Comparison of ENCODE assay signal across 11 cellular contexts in the genomic region with DNA sequence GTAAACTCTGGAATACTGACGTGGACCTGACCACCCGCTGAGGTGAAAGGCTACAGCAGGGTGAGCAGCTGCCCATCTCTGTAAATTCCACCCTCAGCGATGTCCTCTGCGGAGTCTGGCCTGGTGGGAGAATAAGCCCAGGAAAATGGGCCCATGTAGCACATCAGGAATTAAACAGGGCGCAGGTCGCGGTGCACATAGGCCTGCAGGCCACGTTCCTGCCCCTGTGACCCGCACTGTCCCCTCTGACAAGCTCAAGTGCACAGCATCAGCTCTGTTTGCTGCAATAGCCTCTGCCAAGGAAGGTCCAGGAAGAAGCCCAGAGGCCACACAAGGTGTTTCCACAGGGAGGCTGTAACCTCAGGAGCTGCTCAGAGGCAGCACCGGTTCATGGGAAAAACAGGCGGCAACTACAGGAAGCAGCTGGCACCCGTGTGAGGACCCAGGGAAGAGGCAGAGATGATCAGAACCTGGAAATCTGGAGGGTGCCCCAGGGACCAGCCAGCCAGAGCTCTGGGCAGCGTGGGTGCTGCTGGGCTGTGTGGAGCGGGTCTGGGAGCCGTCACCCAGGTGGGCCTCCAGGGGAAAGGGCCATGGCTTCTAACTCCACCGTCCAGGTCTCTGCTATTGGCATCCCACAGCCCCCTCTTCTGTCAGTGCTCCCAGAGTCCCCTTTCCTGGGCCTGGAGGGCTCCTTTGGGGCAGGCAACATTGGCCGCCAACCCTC. TPM values are rescaled to one million over a fixed set of nuclear protein-coding genes. Genes with fewer than 3 reads are reported as not detected.
DNase-seq lines count a peak whose midpoint lies in the region; TF ChIP-seq lines count a peak whose summit lies in the region.
"Had no signal": no experiment of that assay in that cellular context is flagged by ENCODE, and none has a peak within 500 bp of the region (broad histone marks: within the 10 kb centered on the region; RNA-seq: fewer than 3 reads in every experiment).

No MANE protein-coding gene starts in this region.

- H3K4me3 ChIP-seq in A673 (ENCODE audit: low read depth, low read length, poor library complexity, severe bottlenecking), result no peak overlapping the region
- H3K4me3 ChIP-seq in Loucy (ENCODE audit: low read length, poor library complexity, severe bottlenecking), result peak overlapping the region; percentile 98
- H3K4me3 ChIP-seq in endodermal cell (ENCODE audit: low read length), result no peak overlapping the region
- no peak overlapping the region for H3K4me3 ChIP-seq in osteoblast (ENCODE audit: insufficient read depth, low read length)
- H3K4me3 ChIP-seq in MG63, result no peak overlapping the region

- no peak overlapping the region for H3K4me3 Mint-ChIP-seq in endodermal cell

- H3K79me2 ChIP-seq in Loucy (ENCODE audit: insufficient read depth, low read length) (peaks cover 49% of the 10 kb centered on the region), osteoblast (ENCODE audit: insufficient read depth, low read length) (peaks cover 19% of the 10 kb centered on the region)

- H3K9ac ChIP-seq in Loucy (ENCODE audit: low read depth, low read length, poor library complexity, severe bottlenecking), result peak overlapping the region; percentile 98
- no peak overlapping the region for H3K9ac ChIP-seq in endodermal cell (ENCODE audit: extremely low read depth, low read length, poor library complexity, severe bottlenecking)

- POLR2A ChIA-PET in A673 (lab: Charles Lee; ENCODE audit: low non-redundant PET), result no interaction called here

- no peaks in the 10 kb centered on the region for H3K9me3 Mint-ChIP-seq in endodermal cell

- H3K27ac ChIP-seq in A673 (ENCODE audit: low read depth, low read length, poor library complexity, severe bottlenecking) (peak overlapping the region; percentile 23), endodermal cell (ENCODE audit: low read depth, low read length) (no peak overlapping the region), osteoblast (ENCODE audit: low read depth, low read length) (peak overlapping the region; percentile 86)

- no peaks in the 10 kb centered on the region for H3K9me3 ChIP-seq in A673 (ENCODE audit: low read depth, low read length, poor library complexity, severe bottlenecking)
- no peaks in the 10 kb centered on the region for H3K9me3 ChIP-seq in Loucy (ENCODE audit: insufficient read depth, low read depth, low read length)
- no peaks in the 10 kb centered on the region for H3K9me3 ChIP-seq in endodermal cell (ENCODE audit: control insufficient read depth, low read length)
- H3K9me3 ChIP-seq in osteoblast (ENCODE audit: low read depth, low read length), result no peaks in the 10 kb centered on the region
- no peaks in the 10 kb centered on the region for H3K9me3 ChIP-seq in MG63

- H2AFZ ChIP-seq in Loucy (ENCODE audit: low read length) (no peak overlapping the region), osteoblast (ENCODE audit: low read length) (no peak overlapping the region)

- H3K36me3 Mint-ChIP-seq in endodermal cell (ENCODE audit: low read depth), result no peaks in the 10 kb centered on the region

- CTCF ChIA-PET in A673 (lab: Charles Lee), result no interaction called here

- H3K4me2 ChIP-seq in Loucy (ENCODE audit: low read depth, low read length, poor library complexity, severe bottlenecking) (peak overlapping the region; percentile 89), osteoblast (ENCODE audit: insufficient read depth, low read length) (no peak overlapping the region)

- peaks cover 16% of the 10 kb centered on the region for H3K4me1 ChIP-seq in A673 (ENCODE audit: insufficient read depth, low read length, poor library complexity, severe bottlenecking)
- H3K4me1 ChIP-seq in Loucy (ENCODE audit: insufficient read depth, low read length, poor library complexity, severe bottlenecking), result peaks cover 32% of the 10 kb centered on the region
- peaks cover 2% of the 10 kb centered on the region for H3K4me1 ChIP-seq in endodermal cell (ENCODE audit: control insufficient read depth, insufficient read depth, low read length)
- H3K4me1 ChIP-seq in osteoblast (ENCODE audit: insufficient read depth, low read length), result peaks cover 18% of the 10 kb centered on the region

- WGBS in endodermal cell (ENCODE audit: insufficient coverage in 1 of 2, insufficient read length in 1 of 2), 2 experiments, result 95% methylated on average over 11 to 17 of the region's 17 CpGs

- intact Hi-C loops in A673 (cut with micrococcal nuclease; ENCODE audit: unreplicated experiment), result loop anchor here (10.0 kb wide), 1 partner anchor 48 kb away; no protein-coding TSS in a partner anchor

- DNase-seq in A673 (ENCODE audit: low spot score) (no peak), endodermal cell (no peak), osteoblast (ENCODE audit: insufficient read length, low spot score, missing footprints) (peak; percentile 72), MG63 (no peak), GDM1 (lab: John Stamatoyannopoulos, UW) (no peak), NCI-H524 treated with DMSO at 0.1 percent for 48 hours (lab: John Stamatoyannopoulos, UW) (no peak)
- no peak for DNase-seq in NK-92 treated with Interleukin-12 subunit alpha and Interleukin-12 subunit beta, amount 100 ng/mL, for 24 hours (lab: John Stamatoyannopoulos, UW)
- DNase-seq: RPMI8226; stimulated activated CD4-positive, alpha-beta T cell treated with anti-CD3 and anti-CD28 coated beads, Interleukin-4, amount 100 ng/mL, for 4 hours had no signal

- H3K27me3 ChIP-seq in A673 (replicated peaks; ENCODE audit: insufficient read depth, low read depth, low read length, poor library complexity) (no peaks in the 10 kb centered on the region), Loucy (ENCODE audit: insufficient read depth, low read length, poor library complexity, severe bottlenecking) (no peaks in the 10 kb centered on the region), endodermal cell (ENCODE audit: control insufficient read depth, insufficient read depth, low read length, poor library complexity, severe bottlenecking) (no peaks in the 10 kb centered on the region), osteoblast (ENCODE audit: insufficient read depth, low read length) (no peaks in the 10 kb centered on the region), MG63 (no peaks in the 10 kb centered on the region)

- TF ChIP-seq CTCF in A673 (conservative IDR thresholded peaks at IDR 0.05; ENCODE audit: low read depth, low read length) (no peak), Loucy (conservative IDR thresholded peaks at IDR 0.05; ENCODE audit: low read length) (no peak), endodermal cell (conservative IDR thresholded peaks at IDR 0.05) (no peak), osteoblast (IDR thresholded peaks at IDR 0.05; ENCODE audit: extremely low read depth, low read depth, low read length) (no peak)

- H4K20me1 ChIP-seq in Loucy (ENCODE audit: insufficient read depth, low read length, poor library complexity, severe bottlenecking), result peaks cover 4% of the 10 kb centered on the region
- no peaks in the 10 kb centered on the region for H4K20me1 ChIP-seq in osteoblast (ENCODE audit: insufficient read depth, low read length)

- no peaks in the 10 kb centered on the region for H3K27me3 Mint-ChIP-seq in endodermal cell (ENCODE audit: insufficient read depth)

- H3K4me1 Mint-ChIP-seq in endodermal cell, result peaks cover 37% of the 10 kb centered on the region

- H3K27ac Mint-ChIP-seq in endodermal cell, result peak overlapping the region; percentile 55

- no peaks in the 10 kb centered on the region for H3K9me2 ChIP-seq in Loucy (replicated peaks; ENCODE audit: low read depth, low read length)

- H3K36me3 ChIP-seq in A673 (ENCODE audit: insufficient read depth, low read length, poor library complexity, severe bottlenecking) (no peaks in the 10 kb centered on the region), Loucy (ENCODE audit: insufficient read depth, low read length) (no peaks in the 10 kb centered on the region), endodermal cell (ENCODE audit: control insufficient read depth, insufficient read depth, low read length) (no peaks in the 10 kb centered on the region), osteoblast (ENCODE audit: insufficient read depth, low read length) (no peaks in the 10 kb centered on the region), MG63 (peaks cover 6% of the 10 kb centered on the region; the same call in 1 of the 2 replicates)

- no TSS peak for BruUV-seq in A673 (replicated peaks; lab: Mats Ljungman, UMichigan)

- H3F3A ChIP-seq in Loucy (ENCODE audit: low read depth), result peaks cover 4% of the 10 kb centered on the region; the same call in 1 of the 2 replicates

RNA-seq across cellular contexts. Expression of gene IFITM2, which starts 0.8 kb away (rescaled TPM):
- total RNA-seq in A673 (2021) (23.3 and 25.5 TPM in 2 replicates), endodermal cell (100 to 1,000 TPM; 262 to 367 TPM), osteoblast (54.5 and 105 TPM in 2 replicates)
- 114 TPM for polyA plus RNA-seq in endodermal cell (2013, experiment 1 of 2)
- polyA plus RNA-seq in endodermal cell (2013, experiment 2 of 2), result 152 TPM
- 35.8 and 50.4 TPM in 2 replicates for total RNA-seq in MG63 (2014; rRNA removed; shearing (Covaris generic); ENCODE audit: low replicate concordance)

RNA-seq across cellular contexts. Expression of gene IFITM1, which starts 7.0 kb away (rescaled TPM):
- total RNA-seq in A673 (2021) (24.4 and 34.1 TPM in 2 replicates), endodermal cell (100 to 1,000 TPM; 211 to 558 TPM), osteoblast (48.6 and 64.4 TPM in 2 replicates)
- polyA plus RNA-seq in endodermal cell (2013, experiment 1 of 2), result 244 TPM
- 241 TPM for polyA plus RNA-seq in endodermal cell (2013, experiment 2 of 2)
- 26.5 and 62.6 TPM in 2 replicates for total RNA-seq in MG63 (2014; rRNA removed; shearing (Covaris generic); ENCODE audit: low replicate concordance)

RNA-seq across cellular contexts. Expression of gene IFITM5, which starts 7.5 kb away (rescaled TPM):
- total RNA-seq in A673 (2021) (not detected in 2 replicates), endodermal cell (not detected), osteoblast (not detected in 2 replicates)
- not detected for polyA plus RNA-seq in endodermal cell (2013, experiment 1 of 2)
- polyA plus RNA-seq in endodermal cell (2013, experiment 2 of 2), result not detected
- total RNA-seq in MG63 (2014; rRNA removed; shearing (Covaris generic); ENCODE audit: low replicate concordance), result not detected in 2 replicates
- total RNA-seq: HT1080 had no signal

RNA-seq across cellular contexts. Expression of gene IFITM3, which starts 13.9 kb away (rescaled TPM):
- 87.6 and 99.8 TPM in 2 replicates for total RNA-seq in A673 (2021)
- 100 to 1,000 TPM; 257 to 389 TPM for total RNA-seq in endodermal cell
- polyA plus RNA-seq in endodermal cell (2013, experiment 1 of 2), result 186 TPM
- 187 TPM for polyA plus RNA-seq in endodermal cell (2013, experiment 2 of 2)
- 98.4 and 116 TPM in 2 replicates for total RNA-seq in osteoblast
- 62.7 and 85.0 TPM in 2 replicates for total RNA-seq in MG63 (2014; rRNA removed; shearing (Covaris generic); ENCODE audit: low replicate concordance)

RNA-seq across cellular contexts. Expression of gene PGGHG, which starts 17.9 kb away (rescaled TPM):
- 5.4 and 8.6 TPM in 2 replicates for total RNA-seq in A673 (2021)
- total RNA-seq in endodermal cell, result 100 to 1,000 TPM; 129 to 186 TPM
- polyA plus RNA-seq in endodermal cell (2013, experiment 1 of 2), result 36.7 TPM
- polyA plus RNA-seq in endodermal cell (2013, experiment 2 of 2), result 31.3 TPM
- total RNA-seq in osteoblast, result 7.7 and 8.7 TPM in 2 replicates
- 1.9 and 6.2 TPM in 2 replicates for total RNA-seq in MG63 (2014; rRNA removed; shearing (Covaris generic); ENCODE audit: low replicate concordance)
